ENCODE assay signal across 1 cellular context in genomic region chr16:16208461-16208860, GRCh38. TPM values are rescaled to one million over a fixed set of nuclear protein-coding genes. Genes with fewer than 3 reads are reported as not detected.
"Had no signal": no experiment of that assay in that cellular context is flagged by ENCODE, and none has a peak within 500 bp of the region (broad histone marks: within the 10 kb centered on the region; RNA-seq: fewer than 3 reads in every experiment).

No MANE protein-coding gene starts in this region.

RNA-seq across cellular contexts. Expression of gene ABCC6, which starts 14.8 kb away (rescaled TPM):
- polyA plus RNA-seq: keratinocyte had no signal
